Comparison of ENCODE assay signal across 6 cellular contexts in genomic region chr19:50512112-50512998, GRCh38. TPM values are rescaled to one million over a fixed set of nuclear protein-coding genes. Genes with fewer than 3 reads are reported as not detected.
DNase-seq lines count a peak whose midpoint lies in the region; ATAC-seq and TF ChIP-seq lines count a peak whose summit lies in the region.

No MANE protein-coding gene starts in this region.

- DNase-seq in caudate nucleus (lab: John Stamatoyannopoulos, UW) (peak in 2 of 61 donors; percentile 28 to 42), osteoblast (ENCODE audit: insufficient read length, low spot score, missing footprints) (no peak), NOMO-1 treated with DMSO at 0.1 percent for 48 hours (lab: John Stamatoyannopoulos, UW; ENCODE audit: unreplicated experiment) (no peak), AG08395 (ENCODE audit: low spot score) (no peak)

- H3K27ac ChIP-seq in HUES6 (ENCODE audit: low read depth, low read length) = no peak overlapping the region
- peak overlapping the region; percentile 96 for H3K27ac ChIP-seq in caudate nucleus (ENCODE audit: low read depth, low read length)
- no peak overlapping the region for H3K27ac ChIP-seq in osteoblast (ENCODE audit: low read depth, low read length)

- H3K9ac ChIP-seq in HUES6 (ENCODE audit: low read length) = no peak overlapping the region

- ATAC-seq in GM18873 (IDR thresholded peaks at IDR 0.05; ENCODE audit: low FRiP score, unreplicated experiment) = no peak

- H3K4me3 ChIP-seq in HUES6 (ENCODE audit: low read depth, low read length) (peak overlapping the region; percentile 63), osteoblast (ENCODE audit: insufficient read depth, low read length) (no peak overlapping the region)

- H3K27me3 ChIP-seq in HUES6 (ENCODE audit: control insufficient read depth, insufficient read depth, low read length) = peaks cover 21% of the 10 kb centered on the region
- no peaks in the 10 kb centered on the region for H3K27me3 ChIP-seq in osteoblast (ENCODE audit: insufficient read depth, low read length)

- H3K4me1 ChIP-seq in HUES6 (ENCODE audit: control insufficient read depth, insufficient read depth, low read length) = peaks cover 10% of the 10 kb centered on the region; the same call in 1 of the 2 replicates
- peaks cover 8% of the 10 kb centered on the region for H3K4me1 ChIP-seq in osteoblast (ENCODE audit: insufficient read depth, low read length)

- peak overlapping the region; percentile 96 for H3K4me2 ChIP-seq in osteoblast (ENCODE audit: insufficient read depth, low read length)

- H3K9me3 ChIP-seq in HUES6 (ENCODE audit: control insufficient read depth, insufficient read depth, low read depth, low read length) (no peaks in the 10 kb centered on the region), osteoblast (ENCODE audit: low read depth, low read length) (no peaks in the 10 kb centered on the region)

- H3K79me2 ChIP-seq in osteoblast (ENCODE audit: insufficient read depth, low read length) = peaks cover 8% of the 10 kb centered on the region

- H3K36me3 ChIP-seq in HUES6 (ENCODE audit: control insufficient read depth, insufficient read depth, low read length) = no peaks in the 10 kb centered on the region
- H3K36me3 ChIP-seq in osteoblast (ENCODE audit: insufficient read depth, low read length) = no peaks in the 10 kb centered on the region

- H2AFZ ChIP-seq in osteoblast (ENCODE audit: low read length) = no peak overlapping the region

- no peaks in the 10 kb centered on the region for H4K20me1 ChIP-seq in osteoblast (ENCODE audit: insufficient read depth, low read length)

- TF ChIP-seq CTCF in osteoblast (IDR thresholded peaks at IDR 0.05; ENCODE audit: extremely low read depth, low read depth, low read length) = no peak

RNA-seq across cellular contexts. Expression of gene ASPDH, which starts 1.4 kb away (rescaled TPM):
- not detected in 2 replicates for total RNA-seq in osteoblast

RNA-seq across cellular contexts. Expression of gene JOSD2, which starts 1.4 kb away (rescaled TPM):
- 19.4 and 22.8 TPM in 2 replicates for total RNA-seq in osteoblast

RNA-seq across cellular contexts. Expression of gene GARIN5A, which starts 35.7 kb away (rescaled TPM):
- total RNA-seq in osteoblast = 0.29 and 0.36 TPM in 2 replicates

RNA-seq across cellular contexts. Expression of gene EMC10, which starts 36.0 kb away (rescaled TPM):
- total RNA-seq in osteoblast = 47.1 and 56.5 TPM in 2 replicates

RNA-seq across cellular contexts. Expression of gene LRRC4B, which starts 55.9 kb away (rescaled TPM):
- total RNA-seq in osteoblast = not detected in 2 replicates
